In genomic region chr4:165345663-165346417, GRCh38 we compare ENCODE assay signal across 15 cellular contexts. TPM values are rescaled to one million over a fixed set of nuclear protein-coding genes. Genes with fewer than 3 reads are reported as not detected.
A peak's percentile ranks its signal among the peaks of the same experiment; 100 is the strongest.
DNase-seq lines count a peak whose midpoint lies in the region; ATAC-seq and TF ChIP-seq lines count a peak whose summit lies in the region.
"Had no signal": no experiment of that assay in that cellular context is flagged by ENCODE, and none has a peak within 500 bp of the region (broad histone marks: within the 10 kb centered on the region; RNA-seq: fewer than 3 reads in every experiment).

No MANE protein-coding gene starts in this region.

- H3K27ac ChIP-seq in liver (ENCODE audit: low read depth in 1 of 2, low read length in 2 of 2) = no peak overlapping the region
- H3K27ac ChIP-seq: BLaER1, psoas muscle, suprapubic skin had no signal

- no peaks in the 10 kb centered on the region for H3K27me3 ChIP-seq in liver (ENCODE audit: control insufficient read depth in 4 of 4, insufficient read depth in 4 of 4, low read length in 3 of 4)
- H3K27me3 ChIP-seq: BLaER1, suprapubic skin had no signal

- H3K4me1 ChIP-seq in liver (ENCODE audit: control insufficient read depth in 4 of 4, insufficient read depth in 4 of 4, low read length in 3 of 4) = peaks cover 0 to 4% (median 2%) of the 10 kb centered on the region in 4 donors
- H3K4me1 ChIP-seq: BLaER1, psoas muscle, suprapubic skin had no signal

- 61% methylated on average over 10 of the region's 10 CpGs for WGBS in liver

- ATAC-seq in omental fat pad (ENCODE audit: low FRiP score) (no peak), HG03095 (IDR thresholded peaks at IDR 0.05; ENCODE audit: unreplicated experiment) (no peak)
- ATAC-seq: psoas muscle had no signal

- TF ChIP-seq CTCF in AG09309 (IDR thresholded peaks at IDR 0.05; ENCODE audit: control insufficient read depth, insufficient read depth, low read depth, low read length, missing control alignments) = peak; percentile 21
- peak; percentile 27; the same call in 1 of the 2 replicates for TF ChIP-seq CTCF in LNCaP clone FGC (IDR thresholded peaks at IDR 0.05; ENCODE audit: control insufficient read depth, extremely low read depth, insufficient read depth)
- TF ChIP-seq CTCF in cardiac fibroblast (IDR thresholded peaks at IDR 0.05; ENCODE audit: low read depth, low read length) = peak; percentile 25
- TF ChIP-seq CTCF in liver (IDR thresholded peaks at IDR 0.05; ENCODE audit: low read depth, low read length, missing input control) = peak; percentile 10
- no peak for TF ChIP-seq CTCF in omental fat pad (IDR thresholded peaks at IDR 0.05)

- DNase-seq in AG09309 (ENCODE audit: low read depth) (no peak), LNCaP clone FGC (ENCODE audit: low read depth) (no peak), cardiac fibroblast (ENCODE audit: low read depth in 2 of 2) (peak in 1 of 2 donors; percentile 33), omental fat pad (ENCODE audit: low spot score) (no peak), HT-29 (ENCODE audit: low spot score) (no peak), amniotic stem cell (lab: John Stamatoyannopoulos, UW) (no peak)
- DNase-seq: activated effector memory CD4-positive, alpha-beta T cell treated with anti-CD3 and anti-CD28 coated beads, Interleukin-2, amount 50 U/mL, for 16 hours; MM.1S; psoas muscle; stimulated activated CD4-positive, alpha-beta T cell treated with anti-CD3 and anti-CD28 coated beads, Interleukin-15, amount 100 ng/mL, for 24 hours had no signal

- H3K4me3 ChIP-seq in AG09309 (ENCODE audit: control insufficient read depth, low read depth, low read length) (no peak overlapping the region), LNCaP clone FGC (ENCODE audit: low read depth, low read length) (no peak overlapping the region), cardiac fibroblast (replicated peaks in 1 of 2; ENCODE audit: low read depth in 2 of 2, low read length in 2 of 2) (no peak overlapping the region), liver (ENCODE audit: low read depth in 1 of 3, low read length in 3 of 3) (no peak overlapping the region)
- H3K4me3 ChIP-seq: BLaER1, psoas muscle, suprapubic skin had no signal

- H3K9ac ChIP-seq in liver (ENCODE audit: low read depth in 1 of 2, low read length in 2 of 2) = no peak overlapping the region
- H3K9ac ChIP-seq: BLaER1 had no signal

- TF ChIP-seq RAD21 in liver (IDR thresholded peaks at IDR 0.05) = peak; percentile 55 to 67

- H3K36me3 ChIP-seq in liver (ENCODE audit: control insufficient read depth in 4 of 4, insufficient read depth in 3 of 4, low read depth in 1 of 4, low read length in 3 of 4) = peaks cover 2 to 19% (median 13%) of the 10 kb centered on the region in 4 donors

- H3K9me3 ChIP-seq in liver (ENCODE audit: control insufficient read depth in 4 of 4, low read length in 3 of 4) = no peaks in the 10 kb centered on the region
- H3K9me3 ChIP-seq: BLaER1, psoas muscle, suprapubic skin had no signal

TF ChIP-seq in liver, 16 proteins besides CTCF, POLR2A, EP300 and RAD21:
- TF ChIP-seq TAF1 (conservative IDR thresholded peaks at IDR 0.05) (no peak), SP1 (IDR thresholded peaks at IDR 0.05) (no peak), YY1 (IDR thresholded peaks at IDR 0.05) (no peak), GABPA (IDR thresholded peaks at IDR 0.05 in 1 of 2, conservative IDR thresholded peaks at IDR 0.05 in 1 of 2) (no peak), HNF4A (conservative IDR thresholded peaks at IDR 0.05) (no peak), FOXA1 (IDR thresholded peaks at IDR 0.05) (no peak), EGR1 (IDR thresholded peaks at IDR 0.05; ENCODE audit: low read depth in 2 of 2) (no peak), NR2F2 (IDR thresholded peaks at IDR 0.05) (no peak), FOXA2 (IDR thresholded peaks at IDR 0.05) (no peak), JUND (IDR thresholded peaks at IDR 0.05) (no peak), HNF4G (IDR thresholded peaks at IDR 0.05) (no peak)
- TF ChIP-seq, protein P1, sequence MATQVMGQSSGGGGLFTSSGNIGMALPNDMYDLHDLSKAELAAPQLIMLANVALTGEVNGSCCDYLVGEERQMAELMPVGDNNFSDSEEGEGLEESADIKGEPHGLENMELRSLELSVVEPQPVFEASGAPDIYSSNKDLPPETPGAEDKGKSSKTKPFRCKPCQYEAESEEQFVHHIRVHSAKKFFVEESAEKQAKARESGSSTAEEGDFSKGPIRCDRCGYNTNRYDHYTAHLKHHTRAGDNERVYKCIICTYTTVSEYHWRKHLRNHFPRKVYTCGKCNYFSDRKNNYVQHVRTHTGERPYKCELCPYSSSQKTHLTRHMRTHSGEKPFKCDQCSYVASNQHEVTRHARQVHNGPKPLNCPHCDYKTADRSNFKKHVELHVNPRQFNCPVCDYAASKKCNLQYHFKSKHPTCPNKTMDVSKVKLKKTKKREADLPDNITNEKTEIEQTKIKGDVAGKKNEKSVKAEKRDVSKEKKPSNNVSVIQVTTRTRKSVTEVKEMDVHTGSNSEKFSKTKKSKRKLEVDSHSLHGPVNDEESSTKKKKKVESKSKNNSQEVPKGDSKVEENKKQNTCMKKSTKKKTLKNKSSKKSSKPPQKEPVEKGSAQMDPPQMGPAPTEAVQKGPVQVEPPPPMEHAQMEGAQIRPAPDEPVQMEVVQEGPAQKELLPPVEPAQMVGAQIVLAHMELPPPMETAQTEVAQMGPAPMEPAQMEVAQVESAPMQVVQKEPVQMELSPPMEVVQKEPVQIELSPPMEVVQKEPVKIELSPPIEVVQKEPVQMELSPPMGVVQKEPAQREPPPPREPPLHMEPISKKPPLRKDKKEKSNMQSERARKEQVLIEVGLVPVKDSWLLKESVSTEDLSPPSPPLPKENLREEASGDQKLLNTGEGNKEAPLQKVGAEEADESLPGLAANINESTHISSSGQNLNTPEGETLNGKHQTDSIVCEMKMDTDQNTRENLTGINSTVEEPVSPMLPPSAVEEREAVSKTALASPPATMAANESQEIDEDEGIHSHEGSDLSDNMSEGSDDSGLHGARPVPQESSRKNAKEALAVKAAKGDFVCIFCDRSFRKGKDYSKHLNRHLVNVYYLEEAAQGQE (IDR thresholded peaks at IDR 0.05) = no peak
- TF ChIP-seq, protein P2, sequence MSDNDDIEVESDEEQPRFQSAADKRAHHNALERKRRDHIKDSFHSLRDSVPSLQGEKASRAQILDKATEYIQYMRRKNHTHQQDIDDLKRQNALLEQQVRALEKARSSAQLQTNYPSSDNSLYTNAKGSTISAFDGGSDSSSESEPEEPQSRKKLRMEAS (IDR thresholded peaks at IDR 0.05) = no peak
- TF ChIP-seq, protein P3, sequence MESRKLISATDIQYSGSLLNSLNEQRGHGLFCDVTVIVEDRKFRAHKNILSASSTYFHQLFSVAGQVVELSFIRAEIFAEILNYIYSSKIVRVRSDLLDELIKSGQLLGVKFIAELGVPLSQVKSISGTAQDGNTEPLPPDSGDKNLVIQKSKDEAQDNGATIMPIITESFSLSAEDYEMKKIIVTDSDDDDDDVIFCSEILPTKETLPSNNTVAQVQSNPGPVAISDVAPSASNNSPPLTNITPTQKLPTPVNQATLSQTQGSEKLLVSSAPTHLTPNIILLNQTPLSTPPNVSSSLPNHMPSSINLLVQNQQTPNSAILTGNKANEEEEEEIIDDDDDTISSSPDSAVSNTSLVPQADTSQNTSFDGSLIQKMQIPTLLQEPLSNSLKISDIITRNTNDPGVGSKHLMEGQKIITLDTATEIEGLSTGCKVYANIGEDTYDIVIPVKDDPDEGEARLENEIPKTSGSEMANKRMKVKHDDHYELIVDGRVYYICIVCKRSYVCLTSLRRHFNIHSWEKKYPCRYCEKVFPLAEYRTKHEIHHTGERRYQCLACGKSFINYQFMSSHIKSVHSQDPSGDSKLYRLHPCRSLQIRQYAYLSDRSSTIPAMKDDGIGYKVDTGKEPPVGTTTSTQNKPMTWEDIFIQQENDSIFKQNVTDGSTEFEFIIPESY (IDR thresholded peaks at IDR 0.05) = no peak
TF ChIP-seq in liver: peak in this region for 0.

RNA-seq across cellular contexts. Expression of gene MSMO1, which starts 18.4 kb away (rescaled TPM):
- 100 to 1,000 TPM; 448 to 721 TPM for total RNA-seq in liver
- polyA plus RNA-seq in liver = 100 to 1,000 TPM; 153 to 204 TPM
- total RNA-seq in omental fat pad = 10 to 100 TPM; 13.2 to 45.2 (median 19.3) TPM
- total RNA-seq in HT-29 (2014; rRNA removed; shearing (Covaris generic)) = 24.5 and 39.6 TPM in 2 replicates

RNA-seq across cellular contexts. Expression of gene CPE, which starts 33.0 kb away (rescaled TPM):
- 1 to 10 TPM; 3.6 to 5.6 TPM for total RNA-seq in liver
- polyA plus RNA-seq in liver = 1 to 10 TPM; 3.0 to 5.4 TPM
- 100 to 1,000 TPM; 102 to 224 (median 135) TPM for total RNA-seq in omental fat pad
- total RNA-seq in HT-29 (2014; rRNA removed; shearing (Covaris generic)) = not detected in 2 replicates
- total RNA-seq: activated CD8-positive, alpha-beta memory T cell treated with anti-CD3 and anti-CD28 coated beads for 36 hours had no signal

Comparison
In these comparisons a context has a peak if more than half of its experiments do, and no peak if none do; other contexts are left out.
1. CTCF ChIP-seq: peak in AG09309 (single experiment), LNCaP clone FGC (single experiment), cardiac fibroblast (single experiment) and liver (single experiment); none in omental fat pad (0 of 3).
2. RNA of gene MSMO1, which starts 18.4 kb away (total RNA-seq): 448 to 721 TPM in liver; 24.5 to 39.6 TPM in HT-29 and 13.2 to 45.2 TPM in omental fat pad; every median in the first group is over 4 times any median in the second.
3. RNA of gene CPE, which starts 33.0 kb away (total RNA-seq): 102 to 224 TPM in omental fat pad; 3.6 to 5.6 TPM in liver and not detected in HT-29; every median in the first group is over 10 times any median in the second.